ENCODE assay signal across 32 cellular contexts in genomic region chr4:132619968-132620367, GRCh38.
"Had no signal": no experiment of that assay in that cellular context is flagged by ENCODE, and none has a peak within 500 bp of the region (broad histone marks: within the 10 kb centered on the region; RNA-seq: fewer than 3 reads in every experiment).

No MANE protein-coding gene starts in this region.

- H3K4me2 ChIP-seq: SK-N-SH had no signal

- H3K27ac ChIP-seq: Peyer's patch, SJSA1 had no signal

- H3K36me3 ChIP-seq: MG63, Peyer's patch, SJSA1 had no signal

- H3K4me3 ChIP-seq: MG63, Peyer's patch, SJSA1 had no signal

- H3K27me3 ChIP-seq: MG63, Peyer's patch, SJSA1 had no signal

- H3K9ac ChIP-seq: SK-N-SH had no signal

- ATAC-seq: PC-3 had no signal

- H3K4me1 ChIP-seq: Peyer's patch, SJSA1 had no signal

- DNase-seq: Kasumi-1, MG63, NCI-H1048, NCI-H1092 treated with DMSO at 0.1 percent for 48 hours, NCI-H1105 treated with DMSO at 0.1 percent for 48 hours, NCI-H1417, NCI-H1436, NCI-H146, NCI-H1694, NCI-H187, NCI-H1930, NCI-H2029 treated with DMSO at 0.1 percent for 48 hours, NCI-H2081 treated with DMSO at 0.1 percent for 48 hours, NCI-H2107, NCI-H2171, NCI-H226, NCI-H446 treated with DMSO at 0.1 percent for 48 hours, NCI-H510A, NCI-H524, NCI-H69, NCI-H748 treated with DMSO at 0.1 percent for 48 hours, NCI-H82, OCI-M1, PC-3, Peyer's patch, Right ventricle myocardium superior, RPMI8226, SHP77 treated with DMSO at 0.1 percent for 48 hours, SK-N-SH, SW 1271, T-helper 1 cell had no signal

- H3K9me3 ChIP-seq: MG63, Peyer's patch, SJSA1, SK-N-SH had no signal
